ENCODE assay signal across 17 cellular contexts in genomic region chr4:7172946-7173345, GRCh38. TPM values are rescaled to one million over a fixed set of nuclear protein-coding genes. Genes with fewer than 3 reads are reported as not detected.
"Had no signal": no experiment of that assay in that cellular context is flagged by ENCODE, and none has a peak within 500 bp of the region (broad histone marks: within the 10 kb centered on the region; RNA-seq: fewer than 3 reads in every experiment).

No MANE protein-coding gene starts in this region.

- ATAC-seq: activated naive CD4-positive, alpha-beta T cell treated with anti-CD3 and anti-CD28 coated beads, Interleukin-2, amount 50 U/mL, for 72 hours; left colon; stimulated activated naive CD8-positive, alpha-beta T cell treated with anti-CD3 and anti-CD28 coated beads, Interleukin-15, Interleukin-2, amounts not matched to agents 100 U/mL and 50 U/mL, for 24 hours had no signal

- H3K27me3 ChIP-seq: breast epithelium, colonic mucosa, heart left ventricle, thyroid gland, uterus had no signal

- H3K9me3 ChIP-seq: breast epithelium, colonic mucosa, heart left ventricle, thyroid gland, uterus had no signal

- H3K4me3 ChIP-seq: breast epithelium, colonic mucosa, heart left ventricle, thyroid gland, uterus had no signal

- H3K36me3 ChIP-seq: breast epithelium, colonic mucosa, heart left ventricle, thyroid gland, uterus had no signal

- DNase-seq: activated B cell treated with CpG ODN at 0.5 μM for 24 hours; activated CD4-positive, alpha-beta memory T cell treated with anti-CD3 and anti-CD28 coated beads for 36 hours; activated CD4-positive, alpha-beta T cell treated with anti-CD3 and anti-CD28 coated beads for 48 hours; colonic mucosa; retina; stimulated activated CD4-positive, alpha-beta T cell treated with anti-CD3 and anti-CD28 coated beads, Interleukin-4, amount 100 ng/mL, for 24 hours; stimulated activated naive CD8-positive, alpha-beta T cell treated with anti-CD3 and anti-CD28 coated beads, Interleukin-15, Interleukin-2, amounts not matched to agents 100 U/mL and 50 U/mL, for 24 hours; T1000; thyroid gland had no signal

- H3K27ac ChIP-seq: breast epithelium, colonic mucosa, epithelial cell of prostate, heart left ventricle, thyroid gland, uterus had no signal

- FAIRE-seq: keratinocyte had no signal

- H3K4me1 ChIP-seq: breast epithelium, colonic mucosa, heart left ventricle, thyroid gland, uterus had no signal

RNA-seq across cellular contexts. Expression of gene SORCS2, which starts 19.4 kb away (rescaled TPM):
- total RNA-seq: activated B cell treated with CpG ODN at 0.5 μM for 24 hours; activated T-helper 1 cell treated with anti-CD3 and anti-CD28 coated beads, Interleukin-12 subunit alpha, Interleukin-12 subunit beta, Interleukin-2, Interleukin-4 antibody, amounts not matched to agents 30 ng/mL and 10 ng/mL and 1 ng/mL, durations not matched to agents 14 hours and 24 hours and 36 hours had no signal
